1 cellular context compared by ENCODE assay signal in genomic region chr19:42075616-42076374, GRCh38.
TF ChIP-seq lines count a peak whose summit lies in the region.

Gene ZNF574, plus strand, starts transcription at chr19:42076166. Its CDS starts 2,441 bp downstream, at chr19:42078607.

TF ChIP-seq in K562, 482 proteins besides CTCF, POLR2A, EP300 and RAD21 (continued from another document and continues in another):
- TF ChIP-seq PATZ1 (CRISPR knock-in tag; IDR thresholded peaks at IDR 0.05; ENCODE audit: borderline replicate concordance): peak; percentile 83; the same call in 1 of the 2 replicates
- no peak for TF ChIP-seq MCM7 (IDR thresholded peaks at IDR 0.05)
- no peak for TF ChIP-seq ZNF764 (CRISPR knock-in tag; IDR thresholded peaks at IDR 0.05; ENCODE audit: low read depth)
- TF ChIP-seq SPI1 (IDR thresholded peaks at IDR 0.05; ENCODE audit: borderline replicate concordance, low read depth, low read length): peak; percentile 70; the same call in 1 of the 2 replicates
- TF ChIP-seq E4F1 (CRISPR knock-in tag; IDR thresholded peaks at IDR 0.05; ENCODE audit: borderline replicate concordance): no peak
- peak; percentile 100 for TF ChIP-seq NFRKB (IDR thresholded peaks at IDR 0.05; ENCODE audit: low read depth)
- no peak for TF ChIP-seq DNMT1 (IDR thresholded peaks at IDR 0.05)
- peak; percentile 77; the same call in 1 of the 2 replicates for TF ChIP-seq ZBTB7A (IDR thresholded peaks at IDR 0.05; ENCODE audit: borderline replicate concordance, control insufficient read depth, low read depth, low read length)
- TF ChIP-seq BRF2 (IDR thresholded peaks at IDR 0.05; ENCODE audit: borderline replicate concordance, insufficient read depth, insufficient read length): no peak
- no peak for TF ChIP-seq HEY1 (CRISPR knock-in tag; IDR thresholded peaks at IDR 0.05; ENCODE audit: borderline replicate concordance)
- no peak for TF ChIP-seq SMARCB1 (IDR thresholded peaks at IDR 0.05; ENCODE audit: insufficient read length, low read depth)
- TF ChIP-seq KDM4B (IDR thresholded peaks at IDR 0.05; ENCODE audit: borderline replicate concordance in 2 of 2, low read depth in 1 of 2): no peak
- TF ChIP-seq TCFL5 (CRISPR knock-in tag; conservative IDR thresholded peaks at IDR 0.05): no peak
- TF ChIP-seq ZNF408 (CRISPR knock-in tag; IDR thresholded peaks at IDR 0.05; ENCODE audit: low read depth): no peak
- no peak for TF ChIP-seq IRF2 (CRISPR knock-in tag; IDR thresholded peaks at IDR 0.05)
- TF ChIP-seq ZBTB34 (CRISPR knock-in tag; IDR thresholded peaks at IDR 0.05): no peak
- TF ChIP-seq BCLAF1 (IDR thresholded peaks at IDR 0.05; ENCODE audit: borderline replicate concordance in 1 of 2, control insufficient read depth in 1 of 2, low read depth in 2 of 2, low read length in 1 of 2): no peak
- no peak for TF ChIP-seq ELF1 (tag; IDR thresholded peaks at IDR 0.05)
- no peak for TF ChIP-seq C11orf30 (IDR thresholded peaks at IDR 0.05; ENCODE audit: low read depth)
- TF ChIP-seq CREB3L1 (IDR thresholded peaks at IDR 0.05; ENCODE audit: borderline replicate concordance, low read depth): peak; percentile 57; the same call in 1 of the 2 replicates
- no peak for TF ChIP-seq ZNF121 (CRISPR knock-in tag; conservative IDR thresholded peaks at IDR 0.05)
- TF ChIP-seq CHD4 (IDR thresholded peaks at IDR 0.05; ENCODE audit: insufficient read depth, insufficient replicate concordance, low read depth, low read length, poor library complexity, severe bottlenecking): no peak
- TF ChIP-seq GABPB1 (CRISPR knock-in tag; IDR thresholded peaks at IDR 0.05): no peak
- TF ChIP-seq MGA (IDR thresholded peaks at IDR 0.05): no peak
- peak; percentile 96 for TF ChIP-seq THAP12 (CRISPR knock-in tag; IDR thresholded peaks at IDR 0.05)
- no peak for TF ChIP-seq ZNF232 (CRISPR knock-in tag; IDR thresholded peaks at IDR 0.05)
- TF ChIP-seq NFIC (IDR thresholded peaks at IDR 0.05): no peak; the same call in 1 of the 2 replicates
